ENCODE assay signal across 14 cellular contexts in the genomic region with DNA sequence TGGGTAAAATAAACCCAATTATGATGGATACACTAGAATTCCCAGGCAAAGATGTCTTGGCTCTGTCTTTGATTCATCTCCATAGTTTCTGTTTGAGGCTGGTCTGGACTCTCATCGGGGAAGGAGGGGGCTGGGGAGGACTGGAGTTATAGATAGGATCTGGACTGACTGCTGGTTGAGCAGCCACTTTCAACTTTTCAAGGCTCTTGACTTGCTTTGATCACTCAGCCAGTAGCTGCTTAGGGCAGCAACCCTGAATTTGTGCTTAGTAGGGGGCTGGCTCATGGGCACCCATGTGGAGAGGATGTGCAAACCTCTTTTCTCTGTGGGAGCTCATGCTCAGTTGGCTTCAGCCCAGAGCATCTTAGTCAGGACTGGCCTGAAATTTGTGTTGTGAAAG.
DNase-seq lines count a peak whose midpoint lies in the region; ATAC-seq and TF ChIP-seq lines count a peak whose summit lies in the region.
"Had no signal": no experiment of that assay in that cellular context is flagged by ENCODE, and none has a peak within 500 bp of the region (broad histone marks: within the 10 kb centered on the region; RNA-seq: fewer than 3 reads in every experiment).

No MANE protein-coding gene starts in this region.

- peaks cover 25 to 39% of the 10 kb centered on the region in 2 donors for H3K36me3 Mint-ChIP-seq in naive B cell
- H3K36me3 Mint-ChIP-seq in natural killer cell treated with Interleukin-12 subunit alpha and Interleukin-12 subunit beta and Interleukin-15 and Interleukin-18, amount 100 ng/mL, for 72 hours: peaks cover 21% of the 10 kb centered on the region
- peaks cover 70% of the 10 kb centered on the region for H3K36me3 Mint-ChIP-seq in activated CD4-positive, alpha-beta T cell treated with anti-CD3 and anti-CD28 coated beads, Interleukin-2, amount 10 ng/mL, durations not matched to agents 24 days and 14 days (ENCODE audit: low read depth)

- no peaks in the 10 kb centered on the region for H3K36me3 ChIP-seq in mucosa of descending colon (ENCODE audit: low read depth)

- no peak overlapping the region for H3K4me3 ChIP-seq in mucosa of descending colon

- ATAC-seq in GM18861 (IDR thresholded peaks at IDR 0.05; ENCODE audit: unreplicated experiment) (peak; percentile 42), GM21825 (IDR thresholded peaks at IDR 0.05; ENCODE audit: unreplicated experiment) (peak; percentile 71), HG03469 (IDR thresholded peaks at IDR 0.05; ENCODE audit: unreplicated experiment) (peak; percentile 58), naive B cell (ENCODE audit: low read depth in 2 of 2) (peak; percentile 67 to 80), mucosa of descending colon (no peak)
- ATAC-seq in natural killer cell treated with Interleukin-12 subunit alpha and Interleukin-12 subunit beta and Interleukin-15 and Interleukin-18, amount 100 ng/mL, for 72 hours: no peak
- ATAC-seq: left lobe of liver had no signal

- intact Hi-C loops in mucosa of descending colon (cut with DNase I, micrococcal nuclease): no loop called here
- intact Hi-C loops in activated CD4-positive, alpha-beta T cell treated with anti-CD3 and anti-CD28 coated beads, Interleukin-2, amount 10 ng/mL, durations not matched to agents 24 days and 14 days (cut with micrococcal nuclease): no loop called here

- H3K4me1 Mint-ChIP-seq in naive B cell: peaks cover 81 to 98% (median 97%) of the 10 kb centered on the region in 3 donors
- H3K4me1 Mint-ChIP-seq in natural killer cell treated with Interleukin-12 subunit alpha and Interleukin-12 subunit beta and Interleukin-15 and Interleukin-18, amount 100 ng/mL, for 72 hours (ENCODE audit: low read depth in 2 of 2): peaks cover 73 to 85% of the 10 kb centered on the region in 2 donors
- peaks cover 88% of the 10 kb centered on the region for H3K4me1 Mint-ChIP-seq in activated CD4-positive, alpha-beta T cell treated with anti-CD3 and anti-CD28 coated beads, Interleukin-2, amount 10 ng/mL, durations not matched to agents 24 days and 14 days

- H3K9me3 ChIP-seq in mucosa of descending colon: no peaks in the 10 kb centered on the region

- H3K27me3 Mint-ChIP-seq in naive B cell: no peaks in the 10 kb centered on the region
- no peaks in the 10 kb centered on the region for H3K27me3 Mint-ChIP-seq in natural killer cell treated with Interleukin-12 subunit alpha and Interleukin-12 subunit beta and Interleukin-15 and Interleukin-18, amount 100 ng/mL, for 72 hours
- no peaks in the 10 kb centered on the region for H3K27me3 Mint-ChIP-seq in activated CD4-positive, alpha-beta T cell treated with anti-CD3 and anti-CD28 coated beads, Interleukin-2, amount 10 ng/mL, durations not matched to agents 24 days and 14 days

- H3K9me3 Mint-ChIP-seq in naive B cell: peaks cover 0 to 4% (median 0%) of the 10 kb centered on the region in 7 donors
- peaks cover 3% of the 10 kb centered on the region for H3K9me3 Mint-ChIP-seq in natural killer cell treated with Interleukin-12 subunit alpha and Interleukin-12 subunit beta and Interleukin-15 and Interleukin-18, amount 100 ng/mL, for 72 hours
- H3K9me3 Mint-ChIP-seq in activated CD4-positive, alpha-beta T cell treated with anti-CD3 and anti-CD28 coated beads, Interleukin-2, amount 10 ng/mL, durations not matched to agents 24 days and 14 days: peaks cover 25% of the 10 kb centered on the region
- H3K9me3 Mint-ChIP-seq: dendritic cell treated with granulocyte-macrophage colony-stimulating factor and Interleukin-4, amounts not matched to agents 40 ng/mL and 50 ng/mL, for 4 days had no signal

- no peak for TF ChIP-seq CTCF in mucosa of descending colon (IDR thresholded peaks at IDR 0.05)

- H3K4me1 ChIP-seq in mucosa of descending colon (ENCODE audit: low read depth): no peaks in the 10 kb centered on the region

- no peak for DNase-seq in naive B cell
- DNase-seq in mucosa of descending colon: no peak
- no peak for DNase-seq in NCI-H2107 (lab: John Stamatoyannopoulos, UW)
- DNase-seq in natural killer cell treated with Interleukin-12 subunit alpha and Interleukin-12 subunit beta and Interleukin-15 and Interleukin-18, amount 100 ng/mL, for 72 hours (ENCODE audit: low spot score): no peak
- no peak for DNase-seq in activated CD4-positive, alpha-beta T cell treated with anti-CD3 and anti-CD28 coated beads, Interleukin-2, amount 10 ng/mL, durations not matched to agents 24 days and 14 days
- DNase-seq: KBM-7; NCI-H187; stimulated activated CD4-positive, alpha-beta T cell treated with anti-CD3 and anti-CD28 coated beads, Interleukin-15, amount 100 ng/mL, for 24 hours; T-helper 2 cell had no signal

- peak overlapping the region in 5 of 8 donors; percentile 23 to 83 (median 53) for H3K4me3 Mint-ChIP-seq in naive B cell
- no peak overlapping the region for H3K4me3 Mint-ChIP-seq in natural killer cell treated with Interleukin-12 subunit alpha and Interleukin-12 subunit beta and Interleukin-15 and Interleukin-18, amount 100 ng/mL, for 72 hours
- H3K4me3 Mint-ChIP-seq in activated CD4-positive, alpha-beta T cell treated with anti-CD3 and anti-CD28 coated beads, Interleukin-2, amount 10 ng/mL, durations not matched to agents 24 days and 14 days: no peak overlapping the region
- H3K4me3 Mint-ChIP-seq: dendritic cell treated with granulocyte-macrophage colony-stimulating factor and Interleukin-4, amounts not matched to agents 40 ng/mL and 50 ng/mL, for 4 days had no signal

- H3K27ac Mint-ChIP-seq in naive B cell: peak overlapping the region; percentile 39 to 88 (median 72)
- H3K27ac Mint-ChIP-seq in natural killer cell treated with Interleukin-12 subunit alpha and Interleukin-12 subunit beta and Interleukin-15 and Interleukin-18, amount 100 ng/mL, for 72 hours: no peak overlapping the region
- H3K27ac Mint-ChIP-seq in activated CD4-positive, alpha-beta T cell treated with anti-CD3 and anti-CD28 coated beads, Interleukin-2, amount 10 ng/mL, durations not matched to agents 24 days and 14 days: no peak overlapping the region
- H3K27ac Mint-ChIP-seq: dendritic cell treated with granulocyte-macrophage colony-stimulating factor and Interleukin-4, amounts not matched to agents 40 ng/mL and 50 ng/mL, for 4 days had no signal

Comparison
In these comparisons a context has a peak if more than half of its experiments do, and no peak if none do; other contexts are left out.
1. ATAC-seq: peak in GM18861 (single experiment), GM21825 (single experiment), HG03469 (single experiment) and naive B cell (2 of 2); none in mucosa of descending colon (single experiment) and natural killer cell treated with Interleukin-12 subunit alpha and Interleukin-12 subunit beta and Interleukin-15 and Interleukin-18, amount 100 ng/mL, for 72 hours (0 of 2).
2. H3K27ac Mint-ChIP-seq: peak in naive B cell (6 of 6); none in natural killer cell treated with Interleukin-12 subunit alpha and Interleukin-12 subunit beta and Interleukin-15 and Interleukin-18, amount 100 ng/mL, for 72 hours (0 of 2) and activated CD4-positive, alpha-beta T cell treated with anti-CD3 and anti-CD28 coated beads, Interleukin-2, amount 10 ng/mL, durations not matched to agents 24 days and 14 days (single experiment).
3. H3K4me3 Mint-ChIP-seq: peak in naive B cell (5 of 8); none in natural killer cell treated with Interleukin-12 subunit alpha and Interleukin-12 subunit beta and Interleukin-15 and Interleukin-18, amount 100 ng/mL, for 72 hours (single experiment) and activated CD4-positive, alpha-beta T cell treated with anti-CD3 and anti-CD28 coated beads, Interleukin-2, amount 10 ng/mL, durations not matched to agents 24 days and 14 days (single experiment).